10 cellular contexts compared by ENCODE assay signal in the genomic region with DNA sequence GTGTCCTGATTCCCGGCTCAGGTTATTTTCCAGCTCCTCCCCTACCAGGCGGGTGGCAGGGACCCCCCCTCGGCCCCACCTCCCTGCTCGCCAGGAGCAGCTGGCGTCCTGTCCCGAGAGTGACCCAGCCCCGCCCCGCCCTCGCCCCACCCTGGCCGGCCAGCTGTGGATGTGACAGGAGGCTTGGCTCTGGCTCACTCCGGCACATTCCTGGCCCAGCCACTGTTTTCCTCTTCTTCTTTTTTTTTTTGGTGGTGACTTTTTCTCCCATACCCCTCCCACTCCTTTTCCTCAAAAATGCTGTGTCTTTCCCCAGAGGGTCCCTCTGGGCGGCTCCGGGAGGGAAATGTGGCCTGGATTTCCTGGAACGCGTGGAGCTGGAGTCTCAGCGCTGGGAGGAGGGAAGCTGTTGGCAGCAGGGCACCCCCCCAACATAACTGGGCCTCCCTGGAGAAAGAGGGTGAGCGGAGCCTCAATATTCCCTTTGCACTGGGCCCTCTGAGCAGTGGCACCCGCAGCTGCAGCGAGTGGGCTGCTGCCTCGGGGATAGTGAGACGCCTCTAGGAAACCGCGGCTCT. TPM values are rescaled to one million over a fixed set of nuclear protein-coding genes. Genes with fewer than 3 reads are reported as not detected.
DNase-seq lines count a peak whose midpoint lies in the region; ATAC-seq and TF ChIP-seq lines count a peak whose summit lies in the region.
"Had no signal": no experiment of that assay in that cellular context is flagged by ENCODE, and none has a peak within 500 bp of the region (broad histone marks: within the 10 kb centered on the region; RNA-seq: fewer than 3 reads in every experiment).

No MANE protein-coding gene starts in this region.

- peaks cover 8% of the 10 kb centered on the region for H3K4me1 ChIP-seq in mammary epithelial cell (ENCODE audit: insufficient read depth, low read length)
- H3K4me1 ChIP-seq in testis, result peaks cover 7% of the 10 kb centered on the region
- peaks cover 0 to 9% (median 0%) of the 10 kb centered on the region in 6 donors for H3K4me1 ChIP-seq in spleen

- no peak overlapping the region for H3K9ac ChIP-seq in mammary epithelial cell (ENCODE audit: insufficient read depth, low read length)

- no peak overlapping the region for H3K4me3 Mint-ChIP-seq in activated naive CD4-positive, alpha-beta T cell treated with anti-CD3 and anti-CD28 coated beads, Interleukin-2, amount 10 ng/mL, durations not matched to agents 7 days and 5 days

- CTCF ChIA-PET in mammary epithelial cell (lab: Charles Lee; ENCODE audit: low non-redundant PET), result no interaction called here
- CTCF ChIA-PET in activated naive CD4-positive, alpha-beta T cell treated with anti-CD3 and anti-CD28 coated beads, Interleukin-2, amount 10 ng/mL, durations not matched to agents 7 days and 5 days (lab: Charles Lee), result interaction anchor here (1.0 kb wide), 1 partner anchor 7 kb away, joined by 3 read pairs; no protein-coding TSS in a partner anchor

- no peak overlapping the region for H3K27ac Mint-ChIP-seq in activated naive CD4-positive, alpha-beta T cell treated with anti-CD3 and anti-CD28 coated beads, Interleukin-2, amount 10 ng/mL, durations not matched to agents 7 days and 5 days

- no TSS peak for BruUV-seq in mammary epithelial cell (replicated peaks; lab: Mats Ljungman, UMichigan)

- intact Hi-C loops in mammary epithelial cell (cut with micrococcal nuclease) (no loop called here), left colon (cut with DNase I, micrococcal nuclease) (no loop called here), testis (cut with DNase I; ENCODE audit: low total_unique reads) (no loop called here), spleen (cut with DNase I; ENCODE audit: low total_unique reads) (no loop called here)

- no peaks in the 10 kb centered on the region for H3K9me3 ChIP-seq in mammary epithelial cell (replicated peaks; ENCODE audit: insufficient read depth, low read length)
- no peaks in the 10 kb centered on the region for H3K9me3 ChIP-seq in testis
- H3K9me3 ChIP-seq in spleen, result no peaks in the 10 kb centered on the region

- no peak overlapping the region for H3K27ac ChIP-seq in mammary epithelial cell (ENCODE audit: insufficient read depth, low read depth, low read length)
- H3K27ac ChIP-seq in testis, result no peak overlapping the region
- no peak overlapping the region for H3K27ac ChIP-seq in spleen

- dilution Hi-C loops in mammary epithelial cell (cut with HindIII; ENCODE audit: low sequenced_read_pairs), result no loop called here

- H3K4me2 ChIP-seq in mammary epithelial cell (ENCODE audit: insufficient read depth, low read depth, low read length), result no peak overlapping the region

- peak; percentile 97 for ATAC-seq in left colon
- no peak for ATAC-seq in GM19467 (IDR thresholded peaks at IDR 0.05; ENCODE audit: unreplicated experiment)

- H3K27me3 Mint-ChIP-seq in activated naive CD4-positive, alpha-beta T cell treated with anti-CD3 and anti-CD28 coated beads, Interleukin-2, amount 10 ng/mL, durations not matched to agents 7 days and 5 days, result peaks cover 59% of the 10 kb centered on the region

- peak overlapping the region; percentile 37 for H2AFZ ChIP-seq in mammary epithelial cell (ENCODE audit: low read depth, low read length)

- no peaks in the 10 kb centered on the region for H3K9me3 Mint-ChIP-seq in activated naive CD4-positive, alpha-beta T cell treated with anti-CD3 and anti-CD28 coated beads, Interleukin-2, amount 10 ng/mL, durations not matched to agents 7 days and 5 days

- peaks cover 6% of the 10 kb centered on the region for H3K27me3 ChIP-seq in mammary epithelial cell (ENCODE audit: insufficient read depth, low read length)
- no peaks in the 10 kb centered on the region for H3K27me3 ChIP-seq in testis
- peaks cover 0 to 84% (median 30%) of the 10 kb centered on the region in 7 donors for H3K27me3 ChIP-seq in spleen (replicated peaks in 1 of 7)

- TF ChIP-seq POLR2A in testis (IDR thresholded peaks at IDR 0.05) (no peak), spleen (IDR thresholded peaks at IDR 0.05) (no peak)

- no peaks in the 10 kb centered on the region for H4K20me1 ChIP-seq in mammary epithelial cell (ENCODE audit: insufficient read depth, low read length)

- no peaks in the 10 kb centered on the region for H3K36me3 Mint-ChIP-seq in activated naive CD4-positive, alpha-beta T cell treated with anti-CD3 and anti-CD28 coated beads, Interleukin-2, amount 10 ng/mL, durations not matched to agents 7 days and 5 days

- DNase-seq in LHCN-M2 (ENCODE audit: low read depth) (peak; percentile 31), mammary epithelial cell (no peak), left colon (peak; percentile 62 to 75), testis (peak; percentile 33), COLO668 (lab: John Stamatoyannopoulos, UW; ENCODE audit: unreplicated experiment) (no peak), spleen (no peak)
- no peak for DNase-seq in activated naive CD4-positive, alpha-beta T cell treated with anti-CD3 and anti-CD28 coated beads, Interleukin-2, amount 10 ng/mL, durations not matched to agents 7 days and 5 days
- DNase-seq: head of caudate nucleus had no signal

- H3K36me3 ChIP-seq in mammary epithelial cell (ENCODE audit: insufficient read depth, low read length) (no peaks in the 10 kb centered on the region), testis (ENCODE audit: low read depth, missing control alignments) (no peaks in the 10 kb centered on the region), spleen (no peaks in the 10 kb centered on the region)

- no peak overlapping the region for H3K4me3 ChIP-seq in mammary epithelial cell (replicated peaks in 1 of 3; ENCODE audit: insufficient read depth in 1 of 3, low read depth in 2 of 3, low read length in 3 of 3)
- H3K4me3 ChIP-seq in testis, result no peak overlapping the region
- H3K4me3 ChIP-seq in spleen, result no peak overlapping the region

- 2% methylated on average over 9 of the region's 23 CpGs for WGBS in mammary epithelial cell (ENCODE audit: low coverage, missing lambda C conversion rate)
- WGBS in testis, 2 donors, result 35 to 41% methylated on average over 20 to 23 of the region's 23 CpGs
- WGBS in spleen, 5 donors, result 28 to 51% (median 31%) methylated on average over 22 to 23 of the region's 23 CpGs

- no peaks in the 10 kb centered on the region for H3K4me1 Mint-ChIP-seq in activated naive CD4-positive, alpha-beta T cell treated with anti-CD3 and anti-CD28 coated beads, Interleukin-2, amount 10 ng/mL, durations not matched to agents 7 days and 5 days

- no peaks in the 10 kb centered on the region for H3K79me2 ChIP-seq in mammary epithelial cell (ENCODE audit: insufficient read depth, low read length)

- in situ Hi-C loops in mammary epithelial cell (cut with MboI; ENCODE audit: low sequenced_read_pairs in 2 of 2), result no loop called here

- TF ChIP-seq CTCF in mammary epithelial cell (conservative IDR thresholded peaks at IDR 0.05 in 1 of 2, IDR thresholded peaks at IDR 0.05 in 1 of 2; ENCODE audit: extremely low read depth in 1 of 2, insufficient read depth in 1 of 2, low read depth in 1 of 2, low read length in 2 of 2) (no peak), testis (IDR thresholded peaks at IDR 0.05) (no peak), spleen (IDR thresholded peaks at IDR 0.05 in 8 of 11, conservative IDR thresholded peaks at IDR 0.05 in 3 of 11) (no peak)

RNA-seq across cellular contexts. Expression of a gene that starts 28.3 kb away (rescaled TPM):
- total RNA-seq in LHCN-M2 (2014; rRNA removed) (116 and 137 TPM in 2 replicates), mammary epithelial cell (100 to 1,000 TPM; 153 to 183 TPM), left colon (100 to 1,000 TPM; 106 to 117 TPM), testis (100 to 1,000 TPM; 143 to 172 TPM), spleen (10 to 100 TPM; 80.2 to 92.9 (median 88.8) TPM)
- 50.2 TPM for polyA plus RNA-seq in LHCN-M2 (2012)
- polyA plus RNA-seq in mammary epithelial cell (94.6 TPM), testis (ENCODE audit: insufficient read depth, low read depth, low replicate concordance) (192 TPM), spleen (10 to 100 TPM; 16.4 to 25.6 (median 19.5) TPM)
- 154 TPM for polyA minus RNA-seq in mammary epithelial cell

RNA-seq across cellular contexts. Expression of a gene that starts 38.3 kb away (rescaled TPM):
- total RNA-seq in LHCN-M2 (2014; rRNA removed) (not detected in 2 replicates), mammary epithelial cell (not detected), left colon (under 1 TPM in 1 of 2 donors, not detected in 1; 0.22 TPM), testis (1 to 10 TPM; 2.7 to 3.7 TPM), spleen (under 1 TPM in 1 of 7 donors, not detected in 6; 0.22 TPM)
- not detected for polyA plus RNA-seq in LHCN-M2 (2012)
- polyA plus RNA-seq in mammary epithelial cell (not detected), testis (ENCODE audit: insufficient read depth, low read depth, low replicate concordance) (2.0 TPM), spleen (under 1 TPM in 2 of 3 donors, not detected in 1; 0.06 to 0.21 TPM)
- polyA minus RNA-seq in mammary epithelial cell, result not detected
- total RNA-seq: osteoblast had no signal

Comparison
In these comparisons a context has a peak if more than half of its experiments do, and no peak if none do; other contexts are left out.
1. DNase-seq: peak in LHCN-M2 (single experiment), left colon (2 of 2) and testis (single experiment); none in mammary epithelial cell (single experiment), activated naive CD4-positive, alpha-beta T cell treated with anti-CD3 and anti-CD28 coated beads, Interleukin-2, amount 10 ng/mL, durations not matched to agents 7 days and 5 days (single experiment), COLO668 (single experiment) and spleen (single experiment).